ENCODE assay signal across 9 cellular contexts in the genomic region with DNA sequence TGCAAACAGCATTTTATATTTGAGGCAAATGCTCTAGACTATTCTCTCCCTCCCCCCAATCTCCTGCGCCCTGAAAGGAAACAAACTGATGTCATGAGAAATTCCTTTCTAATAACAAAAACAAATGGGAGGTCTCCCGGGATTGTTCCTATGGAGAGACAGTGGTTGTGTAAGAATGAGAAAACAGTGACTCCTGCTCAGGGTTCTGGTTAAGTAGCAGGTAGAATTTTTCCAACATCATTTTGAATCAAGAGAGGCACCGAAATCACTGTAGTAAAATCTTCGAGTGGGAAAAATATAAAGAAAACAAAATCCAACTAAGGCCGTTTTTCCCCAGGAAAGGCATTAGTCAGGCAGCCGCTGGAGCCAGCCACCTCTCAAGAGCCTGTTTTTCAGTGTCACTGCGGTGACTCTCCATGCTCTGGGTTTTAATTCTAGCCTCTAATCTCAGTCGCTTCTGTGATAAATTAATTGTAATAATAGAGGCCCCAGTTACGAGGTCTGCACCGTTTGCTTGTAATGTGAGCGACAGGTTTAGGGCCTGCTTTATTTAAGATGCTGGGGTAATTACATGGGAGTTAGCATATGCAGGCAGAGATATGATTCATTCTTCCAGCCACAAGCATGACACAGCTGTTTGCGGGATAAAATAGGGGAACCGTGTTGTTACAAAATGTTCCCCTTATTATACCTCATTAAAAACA.
DNase-seq lines count a peak whose midpoint lies in the region; ATAC-seq and TF ChIP-seq lines count a peak whose summit lies in the region.
"Had no signal": no experiment of that assay in that cellular context is flagged by ENCODE, and none has a peak within 500 bp of the region (broad histone marks: within the 10 kb centered on the region; RNA-seq: fewer than 3 reads in every experiment).

No MANE protein-coding gene starts in this region.

- H3K27ac ChIP-seq in mesodermal cell (ENCODE audit: low read depth, low read length, severe bottlenecking), result peak overlapping the region; percentile 86
- H3K27ac ChIP-seq in testis, result no peak overlapping the region

- no peak for TF ChIP-seq POLR2A in testis (IDR thresholded peaks at IDR 0.05)

- H3K36me3 ChIP-seq in mesodermal cell (ENCODE audit: control insufficient read depth, insufficient read depth, low read length) (no peaks in the 10 kb centered on the region), testis (ENCODE audit: low read depth, missing control alignments) (no peaks in the 10 kb centered on the region), BE2C (no peaks in the 10 kb centered on the region)

- 49 to 52% methylated on average over 7 to 9 of the region's 13 CpGs for WGBS in mesodermal cell (ENCODE audit: insufficient coverage in 2 of 2), 2 experiments
- WGBS in testis, 2 donors, result 47 to 52% methylated on average over 13 of the region's 13 CpGs

- H3K9me3 ChIP-seq in mesodermal cell (ENCODE audit: control insufficient read depth, low read length), result no peaks in the 10 kb centered on the region
- H3K9me3 ChIP-seq in testis, result no peaks in the 10 kb centered on the region
- no peaks in the 10 kb centered on the region for H3K9me3 ChIP-seq in BE2C

- intact Hi-C loops in testis (cut with DNase I; ENCODE audit: low total_unique reads), result no loop called here

- ATAC-seq in HG02571 (IDR thresholded peaks at IDR 0.05; ENCODE audit: unreplicated experiment), result no peak

- H3K27me3 ChIP-seq in testis, result no peaks in the 10 kb centered on the region
- no peaks in the 10 kb centered on the region for H3K27me3 ChIP-seq in BE2C

- peak; percentile 87 for DNase-seq in CD1c-positive myeloid dendritic cell (ENCODE audit: extremely low spot score)
- DNase-seq in NCI-H1417 treated with DMSO at 0.1 percent for 48 hours (lab: John Stamatoyannopoulos, UW), result peak; percentile 69
- peak; percentile 38 for DNase-seq in brain pericyte (ENCODE audit: low read depth, low spot score)
- no peak for DNase-seq in retina
- no peak for DNase-seq in testis
- DNase-seq in BE2C, result no peak
- DNase-seq: activated T-cell treated with anti-CD3 and anti-CD28 coated beads, Interleukin-2, amount 50 U/mL, for 4 hours had no signal

- H3K4me3 ChIP-seq in mesodermal cell (ENCODE audit: extremely low read depth, insufficient read depth, low read length, poor library complexity, severe bottlenecking), result no peak overlapping the region
- H3K4me3 ChIP-seq in testis, result no peak overlapping the region
- no peak overlapping the region for H3K4me3 ChIP-seq in BE2C (ENCODE audit: low read depth, low read length)

- peaks cover 26% of the 10 kb centered on the region for H3K4me1 ChIP-seq in mesodermal cell (ENCODE audit: control insufficient read depth, insufficient read depth, low read length, poor library complexity, severe bottlenecking)
- H3K4me1 ChIP-seq in testis, result peaks cover 5% of the 10 kb centered on the region
- H3K4me1 ChIP-seq in BE2C, result no peaks in the 10 kb centered on the region

- TF ChIP-seq CTCF in testis (IDR thresholded peaks at IDR 0.05) (no peak), BE2C (IDR thresholded peaks at IDR 0.05; ENCODE audit: low read depth, low read length) (no peak)

Comparison
In these comparisons a context has a peak if more than half of its experiments do, and no peak if none do; other contexts are left out.
1. DNase-seq: peak in CD1c-positive myeloid dendritic cell (single experiment), NCI-H1417 treated with DMSO at 0.1 percent for 48 hours (single experiment) and brain pericyte (single experiment); none in retina (single experiment), testis (single experiment) and BE2C (single experiment).